19 cellular contexts compared by ENCODE assay signal in the genomic region with DNA sequence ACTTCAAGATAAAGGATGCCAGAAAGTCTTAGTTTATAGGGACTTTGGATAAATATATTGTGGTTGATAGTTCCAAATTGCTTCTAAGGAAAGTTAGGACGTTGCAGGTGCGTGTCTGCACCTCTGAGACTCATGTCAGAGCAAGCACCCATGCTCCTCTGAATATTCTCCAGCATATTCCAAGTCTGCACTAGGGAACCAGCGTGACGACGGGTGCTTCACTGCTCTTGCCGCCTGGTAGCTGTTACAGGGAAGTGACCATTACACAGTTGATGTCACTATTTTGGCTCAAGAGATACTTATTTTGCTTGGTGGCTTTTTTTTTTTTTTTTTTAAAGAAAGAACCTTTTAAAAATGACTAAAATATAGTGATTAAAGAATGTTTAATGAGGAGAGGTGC. TPM values are rescaled to one million over a fixed set of nuclear protein-coding genes. Genes with fewer than 3 reads are reported as not detected.
DNase-seq lines count a peak whose midpoint lies in the region; ATAC-seq and TF ChIP-seq lines count a peak whose summit lies in the region.
"Had no signal": no experiment of that assay in that cellular context is flagged by ENCODE, and none has a peak within 500 bp of the region (broad histone marks: within the 10 kb centered on the region; RNA-seq: fewer than 3 reads in every experiment).

No MANE protein-coding gene starts in this region.

- TF ChIP-seq CTCF in coronary artery (IDR thresholded peaks at IDR 0.05), result no peak
- no peak for TF ChIP-seq CTCF in heart right ventricle (IDR thresholded peaks at IDR 0.05)
- no peak for TF ChIP-seq CTCF in uterus (IDR thresholded peaks at IDR 0.05)

- intact Hi-C loops in heart right ventricle (cut with DNase I) (loop anchor here in 1 of 10 donors (5.0 kb wide), 1 partner anchor 1247 kb away; a partner anchor contains a TSS), left colon (cut with DNase I, micrococcal nuclease) (no loop called here), uterus (cut with DNase I; ENCODE audit: low total_unique reads) (no loop called here)

- no peak for TF ChIP-seq POLR2A in uterus (IDR thresholded peaks at IDR 0.05)

- peak in 2 of 8 donors; percentile 28 to 29 for ATAC-seq in heart right ventricle
- peak; percentile 3 for ATAC-seq in left colon
- ATAC-seq: GM12878 had no signal

- H3K36me3 ChIP-seq in heart right ventricle (peaks cover 0 to 35% (median 7%) of the 10 kb centered on the region in 9 donors), uterus (no peaks in the 10 kb centered on the region)

- WGBS in heart right ventricle, 2 donors, result 45 to 55% methylated on average over 6 of the region's 6 CpGs

- no peak overlapping the region for H3K4me3 ChIP-seq in coronary artery
- no peak overlapping the region for H3K4me3 ChIP-seq in heart right ventricle
- no peak overlapping the region for H3K4me3 ChIP-seq in uterus
- H3K4me3 ChIP-seq: GM12878, PC-9 had no signal

- H3K4me1 ChIP-seq in heart right ventricle (peaks cover 13 to 75% (median 56%) of the 10 kb centered on the region in 9 donors), uterus (peaks cover 7 to 9% of the 10 kb centered on the region in 2 donors)

- no peaks in the 10 kb centered on the region for H3K27me3 ChIP-seq in heart right ventricle
- no peaks in the 10 kb centered on the region for H3K27me3 ChIP-seq in uterus

- H3K27ac ChIP-seq in coronary artery (peak overlapping the region; percentile 59 to 71), heart right ventricle (peak overlapping the region in 7 of 10 donors; percentile 16 to 70 (median 45)), uterus (peak overlapping the region; percentile 4 to 72)
- H3K27ac ChIP-seq: PC-9 had no signal

- no peaks in the 10 kb centered on the region for H3K9me3 ChIP-seq in heart right ventricle
- no peaks in the 10 kb centered on the region for H3K9me3 ChIP-seq in uterus

- DNase-seq in coronary artery (ENCODE audit: low spot score), result no peak
- no peak for DNase-seq in heart right ventricle
- DNase-seq in left colon, result no peak
- DNase-seq in uterus, result no peak
- DNase-seq in activated CD4-positive, alpha-beta T cell treated with anti-CD3 and anti-CD28 coated beads for 1 hour, result no peak
- DNase-seq in SW480 (ENCODE audit: low spot score), result no peak
- DNase-seq in stimulated activated CD4-positive, alpha-beta T cell treated with anti-CD3 and anti-CD28 coated beads, Interleukin-2, amount 100 ng/mL, for 48 hours, result no peak
- DNase-seq: CD4-positive, CD25-positive, alpha-beta regulatory T cell; DND-41; NCI-H1105; NCI-H146; NCI-H2029; NCI-H226; NCI-H510A treated with DMSO at 0.1 percent for 48 hours; NCI-H748 treated with DMSO at 0.1 percent for 48 hours; PC-9; RPMI8226; SIG-M5 had no signal

RNA-seq across cellular contexts. Expression of a gene that starts 35.6 kb away (rescaled TPM):
- total RNA-seq in heart right ventricle (10 to 100 TPM; 54.6 to 99.5 (median 73.4) TPM), left colon (10 to 100 TPM; 46.1 to 57.8 TPM), uterus (10 to 100 TPM; 28.2 to 59.6 (median 39.5) TPM)
- polyA plus RNA-seq in heart right ventricle, result 10 to 100 TPM; 36.7 to 46.5 TPM
- polyA plus RNA-seq: CD4-positive, CD25-positive, alpha-beta regulatory T cell had no signal
